Comparison of ENCODE assay signal across 19 cellular contexts in the genomic region with DNA sequence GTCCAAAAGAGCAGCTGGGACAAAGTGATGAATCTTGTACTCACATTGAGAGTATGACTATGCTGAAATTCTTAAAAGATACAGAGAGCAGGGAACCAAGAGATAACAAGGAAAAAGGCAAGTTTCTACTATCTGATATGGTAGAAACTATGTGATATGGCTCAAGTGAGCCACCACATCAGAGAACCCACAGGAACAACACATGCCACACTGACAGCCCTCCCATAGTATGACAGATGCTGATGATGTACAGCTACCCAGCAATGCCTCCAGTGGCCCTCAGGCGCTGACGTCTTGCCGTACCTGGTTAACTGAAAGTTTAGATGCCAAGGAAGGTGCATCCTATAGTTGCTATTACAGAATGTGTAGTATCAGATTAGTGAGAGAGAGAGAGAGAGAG. TPM values are rescaled to one million over a fixed set of nuclear protein-coding genes. Genes with fewer than 3 reads are reported as not detected.
DNase-seq lines count a peak whose midpoint lies in the region; ATAC-seq and TF ChIP-seq lines count a peak whose summit lies in the region.
"Had no signal": no experiment of that assay in that cellular context is flagged by ENCODE, and none has a peak within 500 bp of the region (broad histone marks: within the 10 kb centered on the region; RNA-seq: fewer than 3 reads in every experiment).

No MANE protein-coding gene starts in this region.

- H2AK5ac ChIP-seq in IMR-90 (ENCODE audit: low read depth, low read length), result peak overlapping the region; percentile 96
- H2AK5ac ChIP-seq in mesenchymal stem cell (ENCODE audit: low read length, severe bottlenecking), result no peak overlapping the region

- H2BK20ac ChIP-seq in IMR-90 (ENCODE audit: low read depth, low read length), result peak overlapping the region; percentile 92

- dilution Hi-C loops in IMR-90 (cut with HindIII; ENCODE audit: low sequenced_read_pairs, unreplicated experiment), result no loop called here

- ATAC-seq in IMR-90 (ENCODE audit: low read depth) (no peak), HG03159 (IDR thresholded peaks at IDR 0.05; ENCODE audit: unreplicated experiment) (no peak)
- ATAC-seq in activated T-helper 17 cell treated with anti-CD3 and anti-CD28 coated beads, Interleukin-2, amount 50 U/mL, for 72 hours (replicated peaks), result peak; percentile 34
- ATAC-seq: GM12878, HCT116 had no signal

- H3K9me3 ChIP-seq in IMR-90 (ENCODE audit: control insufficient read depth, insufficient read depth, low read length) (no peaks in the 10 kb centered on the region), mesenchymal stem cell (ENCODE audit: control insufficient read depth, low read length) (no peaks in the 10 kb centered on the region), stomach (no peaks in the 10 kb centered on the region)

- no peak overlapping the region for H3K4me2 ChIP-seq in IMR-90 (ENCODE audit: low read depth, low read length)
- no peak overlapping the region for H3K4me2 ChIP-seq in mesenchymal stem cell (ENCODE audit: low read length, poor library complexity, severe bottlenecking)

- peak overlapping the region; percentile 30; the same call in 1 of the 3 replicates for H2BK15ac ChIP-seq in IMR-90 (ENCODE audit: low read depth, low read length)
- H2BK15ac ChIP-seq in mesenchymal stem cell (ENCODE audit: low read depth, poor library complexity, severe bottlenecking), result no peak overlapping the region

- H3K14ac ChIP-seq in IMR-90 (replicated peaks; ENCODE audit: low read depth, low read length), result peak overlapping the region; percentile 51
- H3K14ac ChIP-seq in mesenchymal stem cell (ENCODE audit: low read length in 2 of 2), result no peak overlapping the region

- H4K5ac ChIP-seq in IMR-90 (ENCODE audit: low read depth, low read length), result peak overlapping the region; percentile 34; the same call in 1 of the 2 replicates

- peaks cover 35% of the 10 kb centered on the region for H3K36me3 Mint-ChIP-seq in activated CD4-positive, alpha-beta T cell treated with anti-CD3 and anti-CD28 coated beads, Interleukin-2, amount 10 ng/mL, durations not matched to agents 7 days and 5 days (ENCODE audit: low read depth)
- peaks cover 94% of the 10 kb centered on the region for H3K36me3 Mint-ChIP-seq in activated T-helper 17 cell treated with anti-CD3 and anti-CD28 coated beads, Interleukin-2, amount 50 U/mL, for 72 hours (ENCODE audit: low read depth)

- peak overlapping the region; percentile 70 for H2BK5ac ChIP-seq in IMR-90 (ENCODE audit: low read depth, low read length, poor library complexity, severe bottlenecking)
- H2BK5ac ChIP-seq in mesenchymal stem cell (ENCODE audit: low read depth, low read length, poor library complexity, severe bottlenecking), result no peak overlapping the region

- H3K9me3 Mint-ChIP-seq in activated CD4-positive, alpha-beta T cell treated with anti-CD3 and anti-CD28 coated beads, Interleukin-2, amount 10 ng/mL, durations not matched to agents 7 days and 5 days, result no peaks in the 10 kb centered on the region
- H3K9me3 Mint-ChIP-seq in activated T-helper 17 cell treated with anti-CD3 and anti-CD28 coated beads, Interleukin-2, amount 50 U/mL, for 72 hours, result no peaks in the 10 kb centered on the region
- H3K9me3 Mint-ChIP-seq: CD8-positive, alpha-beta memory T cell had no signal

- H3K4ac ChIP-seq in IMR-90 (ENCODE audit: low read depth, low read length), result peak overlapping the region; percentile 91
- H3K4ac ChIP-seq in mesenchymal stem cell (ENCODE audit: low read depth in 1 of 2, low read length in 2 of 2), result no peak overlapping the region

- no peak overlapping the region for H2AK9ac ChIP-seq in IMR-90 (replicated peaks; ENCODE audit: low read depth, low read length, poor library complexity)

- TF ChIP-seq CTCF in IMR-90 (conservative IDR thresholded peaks at IDR 0.05; ENCODE audit: low read depth, low read length) (no peak), stomach (IDR thresholded peaks at IDR 0.05) (no peak)

- no peaks in the 10 kb centered on the region for H4K20me1 ChIP-seq in IMR-90 (ENCODE audit: insufficient read depth, low read length)

- H3K27me3 ChIP-seq in IMR-90 (ENCODE audit: control insufficient read depth, insufficient read depth, low read length) (no peaks in the 10 kb centered on the region), mesenchymal stem cell (ENCODE audit: control insufficient read depth in 1 of 2, insufficient read depth in 1 of 2, low read length in 2 of 2) (no peaks in the 10 kb centered on the region), stomach (no peaks in the 10 kb centered on the region)

- no peak overlapping the region for H2AFZ ChIP-seq in IMR-90 (replicated peaks; ENCODE audit: low read length, poor library complexity)
- no peak overlapping the region for H2AFZ ChIP-seq in mesenchymal stem cell (ENCODE audit: low read depth, low read length)
- H2AFZ ChIP-seq: GM23248 had no signal

- no CpG with 5 or more reads among the region's 3 CpGs for WGBS in IMR-90 (ENCODE audit: extremely low coverage in 2 of 2, insufficient read length in 1 of 2), 2 experiments
- 100% methylated on average over 2 of the region's 3 CpGs for WGBS in mesenchymal stem cell
- 84 to 100% (median 94%) methylated on average over 3 of the region's 3 CpGs for WGBS in stomach, 5 donors

- H3K4me3 ChIP-seq in IMR-90 (ENCODE audit: insufficient read depth, low read depth, low read length) (no peak overlapping the region), mesenchymal stem cell (ENCODE audit: insufficient read depth in 1 of 2, low read depth in 1 of 2, low read length in 2 of 2) (no peak overlapping the region), stomach (no peak overlapping the region)
- H3K4me3 ChIP-seq: GM12878, GM23248 had no signal

- H3K79me1 ChIP-seq in IMR-90 (ENCODE audit: low read depth in 1 of 2, low read length in 2 of 2) (peaks cover 14 to 61% of the 10 kb centered on the region in 2 experiments), mesenchymal stem cell (replicated peaks; ENCODE audit: low read length, poor library complexity, severe bottlenecking) (peaks cover 12% of the 10 kb centered on the region)

- H2BK12ac ChIP-seq in mesenchymal stem cell (ENCODE audit: low read length in 2 of 2), result peak overlapping the region; percentile 3 to 49

- POLR2A ChIA-PET in activated CD4-positive, alpha-beta T cell treated with anti-CD3 and anti-CD28 coated beads, Interleukin-2, amount 10 ng/mL, durations not matched to agents 7 days and 5 days (lab: Charles Lee), result no interaction called here
- POLR2A ChIA-PET in IMR-90 (lab: Charles Lee; ENCODE audit: unreplicated experiment), result no interaction called here

- H3K36me3 ChIP-seq in IMR-90 (ENCODE audit: control insufficient read depth, insufficient read depth, low read length), result peaks cover 21% of the 10 kb centered on the region
- H3K36me3 ChIP-seq in mesenchymal stem cell (ENCODE audit: control insufficient read depth in 1 of 2, insufficient read depth in 2 of 2, low read depth in 1 of 2, low read length in 2 of 2), result peaks cover 21 to 69% of the 10 kb centered on the region in 2 experiments
- H3K36me3 ChIP-seq in stomach, result peaks cover 25 to 83% (median 75%) of the 10 kb centered on the region in 4 donors

- peaks cover 13% of the 10 kb centered on the region for H3K4me1 Mint-ChIP-seq in activated CD4-positive, alpha-beta T cell treated with anti-CD3 and anti-CD28 coated beads, Interleukin-2, amount 10 ng/mL, durations not matched to agents 7 days and 5 days
- peaks cover 7% of the 10 kb centered on the region for H3K4me1 Mint-ChIP-seq in activated T-helper 17 cell treated with anti-CD3 and anti-CD28 coated beads, Interleukin-2, amount 50 U/mL, for 72 hours

- TF ChIP-seq POLR2A in IMR-90 (IDR thresholded peaks at IDR 0.05; ENCODE audit: low read depth, low read length) (no peak), stomach (IDR thresholded peaks at IDR 0.05) (no peak)

- H4K91ac ChIP-seq in IMR-90 (ENCODE audit: insufficient read depth, low read depth, low read length) (peak overlapping the region; percentile 57), mesenchymal stem cell (ENCODE audit: low read length) (no peak overlapping the region)

- H3K4me1 ChIP-seq in IMR-90 (ENCODE audit: control insufficient read depth, insufficient read depth, low read length), result peaks cover 30% of the 10 kb centered on the region
- H3K4me1 ChIP-seq in mesenchymal stem cell (ENCODE audit: control insufficient read depth, insufficient read depth, low read depth, low read length), result peaks cover 4% of the 10 kb centered on the region
- peaks cover 0 to 17% (median 7%) of the 10 kb centered on the region in 4 donors for H3K4me1 ChIP-seq in stomach

- no peak overlapping the region for H3K4me3 Mint-ChIP-seq in activated CD4-positive, alpha-beta T cell treated with anti-CD3 and anti-CD28 coated beads, Interleukin-2, amount 10 ng/mL, durations not matched to agents 7 days and 5 days
- H3K4me3 Mint-ChIP-seq in activated T-helper 17 cell treated with anti-CD3 and anti-CD28 coated beads, Interleukin-2, amount 50 U/mL, for 72 hours, result no peak overlapping the region
- H3K4me3 Mint-ChIP-seq: CD8-positive, alpha-beta memory T cell had no signal

- H3K9ac ChIP-seq in IMR-90 (ENCODE audit: low read depth, low read length) (no peak overlapping the region), mesenchymal stem cell (ENCODE audit: low read length) (no peak overlapping the region)
- H3K9ac ChIP-seq: GM23248 had no signal

- H3K27ac ChIP-seq in IMR-90 (ENCODE audit: insufficient read depth, low read length) (no peak overlapping the region), mesenchymal stem cell (ENCODE audit: low read length, poor library complexity, severe bottlenecking) (no peak overlapping the region), stomach (no peak overlapping the region)
- H3K27ac ChIP-seq: GM23248, HL-60 had no signal

- in situ Hi-C loops in IMR-90 (cut with MboI; ENCODE audit: low sequenced_read_pairs), result no loop called here

- BruUV-seq in IMR-90 (replicated peaks; lab: Mats Ljungman, UMichigan), result no TSS peak

- no peak overlapping the region for H3K56ac ChIP-seq in IMR-90 (ENCODE audit: extremely low read depth, insufficient read depth, low read length)

- intact Hi-C loops in IMR-90 (cut with micrococcal nuclease) (no loop called here), stomach (cut with DNase I; ENCODE audit: low total_unique reads) (no loop called here)

- H3K27ac Mint-ChIP-seq in activated CD4-positive, alpha-beta T cell treated with anti-CD3 and anti-CD28 coated beads, Interleukin-2, amount 10 ng/mL, durations not matched to agents 7 days and 5 days, result peak overlapping the region; percentile 7
- H3K27ac Mint-ChIP-seq in activated T-helper 17 cell treated with anti-CD3 and anti-CD28 coated beads, Interleukin-2, amount 50 U/mL, for 72 hours, result no peak overlapping the region

- H3K23ac ChIP-seq in IMR-90 (ENCODE audit: low read depth, low read length) (peak overlapping the region; percentile 63; the same call in 1 of the 2 replicates), mesenchymal stem cell (ENCODE audit: low read length in 2 of 2) (no peak overlapping the region)

- no peak for DNase-seq in activated CD4-positive, alpha-beta T cell treated with anti-CD3 and anti-CD28 coated beads, Interleukin-2, amount 10 ng/mL, durations not matched to agents 7 days and 5 days
- DNase-seq in activated CD4-positive, alpha-beta T cell treated with anti-CD3 and anti-CD28 coated beads, Interleukin-2, amount 50 U/mL, for 1 hour, result no peak
- DNase-seq in IMR-90 (no peak), mesenchymal stem cell (no peak), kidney glomerular epithelial cell (lab: John Stamatoyannopoulos, UW) (no peak), stomach (no peak)
- DNase-seq: CD8-positive, alpha-beta memory T cell; GDM1; GM23248; KBM-7; NCI-H1417 treated with DMSO at 0.1 percent for 48 hours; NCI-H1930; NCI-H446 treated with DMSO at 0.1 percent for 48 hours; NK-92 treated with Interleukin-12 subunit alpha and Interleukin-12 subunit beta, amount 100 ng/mL, for 24 hours had no signal

- peak overlapping the region; percentile 0 to 78; a peak in 3 of 4 replicates for H4K8ac ChIP-seq in IMR-90 (ENCODE audit: low read depth in 2 of 2, low read length in 2 of 2)
- H4K8ac ChIP-seq in mesenchymal stem cell (ENCODE audit: low read length), result peak overlapping the region; percentile 27

- H3K18ac ChIP-seq in IMR-90 (ENCODE audit: low read depth, low read length), result peak overlapping the region; percentile 60; the same call in 1 of the 2 replicates
- no peak overlapping the region for H3K18ac ChIP-seq in mesenchymal stem cell (ENCODE audit: low read depth in 1 of 2, low read length in 2 of 2)

- no peak for TF ChIP-seq RAD21 in IMR-90 (IDR thresholded peaks at IDR 0.05; ENCODE audit: low read length)

- CTCF ChIA-PET in activated CD4-positive, alpha-beta T cell treated with anti-CD3 and anti-CD28 coated beads, Interleukin-2, amount 10 ng/mL, durations not matched to agents 7 days and 5 days (lab: Charles Lee), result interaction anchor here (0.6 to 0.7 kb wide), 2 partner anchors 19 to 38 kb away, joined by 4 to 5 read pairs; no protein-coding TSS in a partner anchor
- CTCF ChIA-PET in IMR-90 (lab: Yijun Ruan, JAX), result interaction anchor here (0.6 kb wide), 1 partner anchor 191 kb away, joined by 3 read pairs; no protein-coding TSS in a partner anchor

- no peaks in the 10 kb centered on the region for H3K27me3 Mint-ChIP-seq in activated CD4-positive, alpha-beta T cell treated with anti-CD3 and anti-CD28 coated beads, Interleukin-2, amount 10 ng/mL, durations not matched to agents 7 days and 5 days
- H3K27me3 Mint-ChIP-seq in activated T-helper 17 cell treated with anti-CD3 and anti-CD28 coated beads, Interleukin-2, amount 50 U/mL, for 72 hours, result no peaks in the 10 kb centered on the region
- H3K27me3 Mint-ChIP-seq: CD8-positive, alpha-beta memory T cell had no signal

- H3K9me1 ChIP-seq in IMR-90 (ENCODE audit: insufficient read depth, low read length), result peaks cover 25% of the 10 kb centered on the region

- H2BK120ac ChIP-seq in IMR-90 (ENCODE audit: low read depth, low read length) (peak overlapping the region; percentile 90), mesenchymal stem cell (ENCODE audit: low read depth, low read length) (no peak overlapping the region)

- no peak for TF ChIP-seq EP300 in stomach (IDR thresholded peaks at IDR 0.05)

RNA-seq across cellular contexts. Expression of a gene that starts 42.4 kb away (rescaled TPM):
- 1 to 10 TPM; 4.7 to 6.7 TPM for total RNA-seq in activated CD4-positive, alpha-beta T cell treated with anti-CD3 and anti-CD28 coated beads, Interleukin-2, amount 10 ng/mL, durations not matched to agents 7 days and 5 days
- total RNA-seq in IMR-90 (2012; rRNA removed) (41.9 and 51.3 TPM in 2 replicates), stomach (10 to 100 TPM in 1 of 5 donors, 1 to 10 TPM in 4; 1.3 to 17.1 (median 2.9) TPM)
- polyA plus RNA-seq in IMR-90 (2012; rRNA removed) (72.5 and 77.8 TPM in 2 replicates), stomach (10 to 100 TPM in 2 of 3 donors, 1 to 10 TPM in 1; 5.7 to 61.6 (median 25.5) TPM)
- 40.3 and 108 TPM in 2 replicates for polyA plus RNA-seq in IMR-90 (2012; cell fraction: cytosol; rRNA removed)
- polyA plus RNA-seq in IMR-90 (2012; cell fraction: nucleus; rRNA removed; ENCODE audit: low replicate concordance), result 31.6 and 74.8 TPM in 2 replicates
- total RNA-seq in activated T-helper 17 cell treated with anti-CD3 and anti-CD28 coated beads, Interleukin-2, amount 50 U/mL, for 72 hours, result 1 to 10 TPM; 2.4 to 6.8 TPM
- polyA plus RNA-seq in mesenchymal stem cell (2013, experiment 1 of 2), result 88.1 TPM
- 81.3 TPM for polyA plus RNA-seq in mesenchymal stem cell (2013, experiment 2 of 2)
- polyA plus RNA-seq: CD8-positive, alpha-beta memory T cell had no signal
